Comparison of ENCODE assay signal across 15 cellular contexts in the genomic region with DNA sequence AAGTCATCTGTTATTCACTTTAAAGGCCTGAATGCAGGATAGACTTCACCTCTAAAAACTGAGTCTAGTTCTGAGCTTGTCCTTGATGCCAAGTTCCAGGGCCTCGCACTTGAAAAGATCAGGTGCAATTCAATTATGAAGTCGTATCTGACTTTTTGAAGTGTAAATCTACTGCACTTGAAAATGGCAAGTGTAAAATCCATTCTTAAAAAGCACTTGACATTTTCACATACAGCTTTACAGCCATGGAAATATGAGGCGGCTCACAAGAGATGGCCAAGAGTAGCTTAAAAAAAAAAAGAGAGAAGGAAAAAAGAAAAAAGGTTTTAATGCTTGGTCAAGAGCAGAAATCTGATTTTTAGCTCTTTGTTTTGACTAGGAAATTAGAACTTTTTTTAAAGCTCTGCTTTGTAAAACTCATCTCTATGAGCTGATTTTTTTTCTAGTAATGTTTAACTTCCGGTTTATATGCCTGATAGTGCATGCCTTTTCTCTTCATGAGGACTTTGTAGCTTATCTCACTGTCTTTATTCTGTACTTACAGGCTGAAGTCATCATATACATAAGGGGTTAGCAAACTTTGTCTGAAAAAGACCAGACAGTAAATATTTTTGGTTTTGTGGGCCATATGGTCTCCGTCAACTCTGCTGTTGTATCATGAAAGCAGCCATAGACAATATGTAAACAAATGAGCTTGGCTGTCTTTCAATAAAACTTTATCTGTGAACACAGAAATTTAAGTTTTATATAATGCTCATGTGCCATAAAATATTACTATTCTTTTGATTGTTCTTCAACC.
DNase-seq lines count a peak whose midpoint lies in the region; ATAC-seq and TF ChIP-seq lines count a peak whose summit lies in the region.
"Had no signal": no experiment of that assay in that cellular context is flagged by ENCODE, and none has a peak within 500 bp of the region (broad histone marks: within the 10 kb centered on the region; RNA-seq: fewer than 3 reads in every experiment).

No MANE protein-coding gene starts in this region.

- no peaks in the 10 kb centered on the region for H3K36me3 ChIP-seq in left lung

- H3K27ac ChIP-seq in left lung = no peak overlapping the region
- H3K27ac ChIP-seq: RWPE1 had no signal

- no peaks in the 10 kb centered on the region for H3K4me1 ChIP-seq in left lung

- H3K9me3 ChIP-seq in left lung = no peaks in the 10 kb centered on the region

- H3K4me3 ChIP-seq in left lung = no peak overlapping the region

- no peak for TF ChIP-seq CTCF in left lung (IDR thresholded peaks at IDR 0.05)

- intact Hi-C loops in left lung (cut with DNase I) = no loop called here

- H3K27me3 ChIP-seq in left lung = no peaks in the 10 kb centered on the region

- ATAC-seq in left lung (peak; percentile 78), HG03469 (IDR thresholded peaks at IDR 0.05; ENCODE audit: unreplicated experiment) (no peak)
- ATAC-seq: PC-3 had no signal

- DNase-seq in DMS53 treated with DMSO at 0.1 percent for 48 hours (lab: John Stamatoyannopoulos, UW; ENCODE audit: unreplicated experiment) (peak; percentile 37), NCI-H187 (lab: John Stamatoyannopoulos, UW) (peak; percentile 60 to 81), SK-N-DZ (ENCODE audit: low spot score) (peak; percentile 72), left lung (no peak), superior temporal gyrus (ENCODE audit: extremely low spot score) (no peak), T-helper 1 cell (no peak)
- DNase-seq: C1 segment of cervical spinal cord, H9, NCI-H1417 treated with DMSO at 0.1 percent for 48 hours, NCI-H2081 treated with DMSO at 0.1 percent for 48 hours, NCI-H774, PC-3, SW 1271 had no signal

Comparison
In these comparisons a context has a peak if more than half of its experiments do, and no peak if none do; other contexts are left out.
1. DNase-seq: peak in DMS53 treated with DMSO at 0.1 percent for 48 hours (single experiment), NCI-H187 (2 of 2) and SK-N-DZ (single experiment); none in left lung (0 of 2), superior temporal gyrus (single experiment) and T-helper 1 cell (0 of 5).